9 cellular contexts compared by ENCODE assay signal in genomic region chr3:24069045-24069444, GRCh38.
DNase-seq lines count a peak whose midpoint lies in the region; ATAC-seq and TF ChIP-seq lines count a peak whose summit lies in the region.
"Had no signal": no experiment of that assay in that cellular context is flagged by ENCODE, and none has a peak within 500 bp of the region (broad histone marks: within the 10 kb centered on the region; RNA-seq: fewer than 3 reads in every experiment).

No MANE protein-coding gene starts in this region.

- peaks cover 2% of the 10 kb centered on the region for H3K27me3 Mint-ChIP-seq in GM23338 (ENCODE audit: insufficient read depth, low read depth, poor library complexity)

- intact Hi-C loops in PC-9 (cut with micrococcal nuclease; ENCODE audit: unreplicated experiment) = loop anchor here (1.0 to 10.0 kb wide), 5 partner anchors 72 to 614 kb away; no protein-coding TSS in a partner anchor

- H3K4me1 Mint-ChIP-seq in GM23338 = no peaks in the 10 kb centered on the region

- in situ Hi-C loops in GM13976 (cut with MboI; ENCODE audit: low sequenced_read_pairs, unreplicated experiment) = no loop called here

- H3F3A ChIP-seq in GM23338 (replicated peaks; ENCODE audit: low read depth) (no peaks in the 10 kb centered on the region), PC-9 (ENCODE audit: insufficient read depth, low read depth) (no peaks in the 10 kb centered on the region)

- H3K4me1 ChIP-seq in GM23338 (ENCODE audit: insufficient read depth) (no peaks in the 10 kb centered on the region), PC-9 (replicated peaks; ENCODE audit: insufficient read depth) (no peaks in the 10 kb centered on the region)

- H3K9me3 ChIP-seq in PC-9 (ENCODE audit: insufficient read depth, low read depth) = 0 out of 2 replicates have a peak, but pooled peaks cover 4% of the 10 kb centered on the region

- H3K4me2 ChIP-seq in GM23338 (no peak overlapping the region), PC-9 (no peak overlapping the region)

- H3K36me3 ChIP-seq in GM23338 (ENCODE audit: insufficient read depth) (no peaks in the 10 kb centered on the region), PC-9 (ENCODE audit: low read depth) (no peaks in the 10 kb centered on the region)

- POLR2A ChIA-PET in PC-9 (lab: Charles Lee; ENCODE audit: unreplicated experiment) = no interaction called here

- no peaks in the 10 kb centered on the region for H4K20me1 ChIP-seq in GM23338 (replicated peaks; ENCODE audit: insufficient read depth)
- H4K20me1 ChIP-seq in PC-9 (ENCODE audit: insufficient read depth) = no peaks in the 10 kb centered on the region

- TF ChIP-seq CTCF in GM23338 (conservative IDR thresholded peaks at IDR 0.05; ENCODE audit: low read depth in 2 of 2) (peak; percentile 61 to 65), PC-9 (conservative IDR thresholded peaks at IDR 0.05) (peak; percentile 57), GM13976 (IDR thresholded peaks at IDR 0.05; ENCODE audit: borderline replicate concordance, control extremely low read depth, extremely low read depth, insufficient read depth, missing control alignments) (no peak)

- peak; percentile 11 for DNase-seq in A172 (ENCODE audit: low spot score)
- DNase-seq in GM23338 (ENCODE audit: low spot score) = peak; percentile 52
- peak in 1 of 2 experiments; percentile 17 for DNase-seq in PC-9
- DNase-seq in glomerular visceral epithelial cell (ENCODE audit: extremely low spot score) = peak; percentile 12
- DNase-seq in COR-L47 (lab: John Stamatoyannopoulos, UW) = no peak
- no peak for DNase-seq in GM13976 (ENCODE audit: low spot score)
- DNase-seq: foreskin melanocyte had no signal

- H3K79me2 ChIP-seq in GM23338 (replicated peaks; ENCODE audit: insufficient read depth) (no peaks in the 10 kb centered on the region), PC-9 (ENCODE audit: low read depth) (no peaks in the 10 kb centered on the region)

- no peak overlapping the region for H3K4me3 Mint-ChIP-seq in GM23338

- H3K27ac Mint-ChIP-seq in GM23338 = no peak overlapping the region

- H3K9me2 ChIP-seq in GM23338 (ENCODE audit: insufficient read depth) (peaks cover 5% of the 10 kb centered on the region; the same call in 1 of the 2 replicates), PC-9 (ENCODE audit: insufficient read depth) (peaks cover 3% of the 10 kb centered on the region; the same call in 1 of the 2 replicates)

- no peaks in the 10 kb centered on the region for H3K9me3 Mint-ChIP-seq in GM23338

- H3K27ac ChIP-seq in GM23338 (ENCODE audit: low read depth) (no peak overlapping the region), PC-9 (no peak overlapping the region)

- CTCF ChIA-PET in PC-9 (lab: Charles Lee) = interaction anchor here (0.6 kb wide), 1 partner anchor 87 kb away, joined by 3 read pairs; no protein-coding TSS in a partner anchor

- no peaks in the 10 kb centered on the region for H3K27me3 ChIP-seq in GM23338 (ENCODE audit: insufficient read depth)
- no peaks in the 10 kb centered on the region for H3K27me3 ChIP-seq in PC-9 (ENCODE audit: insufficient read depth, low read depth)

- H3K4me3 ChIP-seq in GM23338 (no peak overlapping the region), PC-9 (no peak overlapping the region)

- ATAC-seq in GM23338 (no peak), HG02623 (IDR thresholded peaks at IDR 0.05; ENCODE audit: unreplicated experiment) (no peak), HG03469 (IDR thresholded peaks at IDR 0.05; ENCODE audit: unreplicated experiment) (no peak)

- no peak overlapping the region for H2AFZ ChIP-seq in GM23338
- no peak overlapping the region for H2AFZ ChIP-seq in PC-9

- no TSS peak for BruUV-seq in PC-9 (replicated peaks; lab: Mats Ljungman, UMichigan)

- no peaks in the 10 kb centered on the region for H3K36me3 Mint-ChIP-seq in GM23338 (ENCODE audit: low read depth)

TF ChIP-seq in GM23338, 12 proteins besides CTCF, POLR2A, EP300 and RAD21 (continues in another document):
- TF ChIP-seq ZNF331 (CRISPR knock-in tag; IDR thresholded peaks at IDR 0.05; ENCODE audit: low read depth) (no peak), POLR2AphosphoS5 (IDR thresholded peaks at IDR 0.05; ENCODE audit: low read depth) (no peak), JUNB (IDR thresholded peaks at IDR 0.05; ENCODE audit: unreplicated experiment) (no peak), ZNF462 (CRISPR knock-in tag; IDR thresholded peaks at IDR 0.05) (no peak), ZNF114 (CRISPR knock-in tag; IDR thresholded peaks at IDR 0.05) (no peak), REST (IDR thresholded peaks at IDR 0.05; ENCODE audit: unreplicated experiment) (no peak)

Comparison
In these comparisons a context has a peak if more than half of its experiments do, and no peak if none do; other contexts are left out.
1. DNase-seq: peak in A172 (single experiment), GM23338 (single experiment) and glomerular visceral epithelial cell (single experiment); none in COR-L47 (single experiment) and GM13976 (single experiment).